ENCODE assay signal across 1 cellular context in the genomic region with DNA sequence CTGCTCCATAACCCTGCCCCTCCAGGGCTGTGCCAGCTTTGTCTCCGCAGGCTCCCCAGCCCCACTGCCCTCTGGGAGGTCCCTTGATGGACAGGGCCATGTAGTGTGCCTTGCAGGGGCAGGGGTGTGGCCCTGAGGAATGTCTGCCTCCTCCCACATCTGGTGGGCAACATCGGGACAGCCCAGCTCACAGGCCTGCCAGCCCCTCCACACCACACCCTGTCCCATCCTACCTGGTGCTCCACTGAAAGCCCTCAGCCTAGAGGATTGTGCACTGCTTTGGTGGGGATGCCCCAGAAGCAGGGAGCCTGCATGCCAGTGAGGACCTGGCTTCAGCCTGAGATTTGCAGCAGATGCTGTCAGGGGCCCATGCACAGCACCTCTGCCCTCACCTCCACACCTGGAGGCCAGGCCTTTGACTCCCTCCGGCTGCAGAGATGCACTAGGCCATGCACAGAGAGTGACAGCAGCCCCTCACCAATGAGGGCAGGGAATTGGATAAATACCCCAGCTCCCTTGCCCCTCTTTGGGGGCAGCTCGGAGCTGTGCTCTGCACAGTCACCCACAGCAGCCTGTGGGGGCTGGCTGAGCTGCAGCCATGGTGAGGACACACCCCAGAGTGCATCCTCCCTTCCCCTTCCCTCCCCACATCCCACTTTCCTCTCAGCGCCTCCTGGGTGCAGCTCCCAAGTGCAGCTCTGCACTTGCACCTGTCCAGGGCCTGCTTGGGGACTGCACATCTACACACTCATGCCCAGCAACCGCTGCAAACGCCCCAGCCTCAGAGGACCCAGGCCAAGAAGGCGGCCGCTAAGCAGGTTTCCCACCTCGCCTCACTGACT.
TF ChIP-seq lines count a peak whose summit lies in the region.

No MANE protein-coding gene starts in this region.

TF ChIP-seq in H1, 55 proteins besides CTCF, POLR2A, EP300 and RAD21:
- TF ChIP-seq, protein P1, sequence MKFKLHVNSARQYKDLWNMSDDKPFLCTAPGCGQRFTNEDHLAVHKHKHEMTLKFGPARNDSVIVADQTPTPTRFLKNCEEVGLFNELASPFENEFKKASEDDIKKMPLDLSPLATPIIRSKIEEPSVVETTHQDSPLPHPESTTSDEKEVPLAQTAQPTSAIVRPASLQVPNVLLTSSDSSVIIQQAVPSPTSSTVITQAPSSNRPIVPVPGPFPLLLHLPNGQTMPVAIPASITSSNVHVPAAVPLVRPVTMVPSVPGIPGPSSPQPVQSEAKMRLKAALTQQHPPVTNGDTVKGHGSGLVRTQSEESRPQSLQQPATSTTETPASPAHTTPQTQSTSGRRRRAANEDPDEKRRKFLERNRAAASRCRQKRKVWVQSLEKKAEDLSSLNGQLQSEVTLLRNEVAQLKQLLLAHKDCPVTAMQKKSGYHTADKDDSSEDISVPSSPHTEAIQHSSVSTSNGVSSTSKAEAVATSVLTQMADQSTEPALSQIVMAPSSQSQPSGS (IDR thresholded peaks at IDR 0.05; ENCODE audit: low read length), result no peak
- TF ChIP-seq KDM4A (IDR thresholded peaks at IDR 0.05; ENCODE audit: low read depth, low read length, severe bottlenecking), result no peak
- TF ChIP-seq JUND (IDR thresholded peaks at IDR 0.05; ENCODE audit: low read length), result no peak
- TF ChIP-seq TAF7 (optimal IDR thresholded peaks at IDR 0.05; ENCODE audit: borderline replicate concordance, low read depth, low read length), result no peak
- no peak for TF ChIP-seq SP2 (IDR thresholded peaks at IDR 0.05; ENCODE audit: low read length)
- TF ChIP-seq ZNF274 (IDR thresholded peaks at IDR 0.05; ENCODE audit: borderline replicate concordance, extremely low read depth, low read length), result no peak
- TF ChIP-seq POLR2AphosphoS5 (IDR thresholded peaks at IDR 0.05; ENCODE audit: low read depth, low read length), result no peak
- no peak for TF ChIP-seq GTF2F1 (IDR thresholded peaks at IDR 0.05; ENCODE audit: borderline replicate concordance, low read depth, low read length)
- no peak for TF ChIP-seq CHD2 (IDR thresholded peaks at IDR 0.05; ENCODE audit: low read length)
- no peak for TF ChIP-seq KDM5A (IDR thresholded peaks at IDR 0.05; ENCODE audit: low read length)
- no peak for TF ChIP-seq CTBP2 (IDR thresholded peaks at IDR 0.05; ENCODE audit: borderline replicate concordance, insufficient read depth, insufficient read length, low read length)
- TF ChIP-seq CREB1 (IDR thresholded peaks at IDR 0.05), result no peak
- TF ChIP-seq SIRT6 (IDR thresholded peaks at IDR 0.05; ENCODE audit: low read length), result no peak
- no peak for TF ChIP-seq RNF2 (IDR thresholded peaks at IDR 0.05; ENCODE audit: borderline replicate concordance, low read depth, low read length, missing control alignments, poor library complexity, severe bottlenecking)
- TF ChIP-seq NRF1 (IDR thresholded peaks at IDR 0.05; ENCODE audit: low read depth, low read length), result no peak
- TF ChIP-seq EZH2 (IDR thresholded peaks at IDR 0.05; ENCODE audit: low read depth, low read length, severe bottlenecking), result no peak
- no peak for TF ChIP-seq POU5F1 (IDR thresholded peaks at IDR 0.05; ENCODE audit: low read depth, low read length)
- TF ChIP-seq RFX5 (IDR thresholded peaks at IDR 0.05; ENCODE audit: borderline replicate concordance, low read depth, low read length), result no peak
